In genomic region chr17:45050680-45051059, GRCh38 we compare ENCODE assay signal across 8 cellular contexts. TPM values are rescaled to one million over a fixed set of nuclear protein-coding genes. Genes with fewer than 3 reads are reported as not detected.
DNase-seq lines count a peak whose midpoint lies in the region; FAIRE-seq and TF ChIP-seq lines count a peak whose summit lies in the region.

No MANE protein-coding gene starts in this region.

- H3K36me3 ChIP-seq in KMS-11 (ENCODE audit: insufficient read depth) (no peaks in the 10 kb centered on the region), fibroblast of lung (ENCODE audit: control insufficient read depth, insufficient read depth, low read length) (no peaks in the 10 kb centered on the region), ovary (no peaks in the 10 kb centered on the region)

- H3K79me2 ChIP-seq in KMS-11 (ENCODE audit: insufficient read depth, low read depth) (peaks cover 34% of the 10 kb centered on the region), fibroblast of lung (ENCODE audit: control insufficient read depth, insufficient read depth, low read length) (peaks cover 24% of the 10 kb centered on the region)

- peak overlapping the region; percentile 60 for H3K4me3 ChIP-seq in GM12875 (ENCODE audit: low read depth, low read length)
- H3K4me3 ChIP-seq in KMS-11 (IDR thresholded peaks at IDR 0.05; ENCODE audit: insufficient read depth, low read depth, low read length), result peak overlapping the region; percentile 74
- H3K4me3 ChIP-seq in fibroblast of lung (replicated peaks in 1 of 4; ENCODE audit: control extremely low read depth in 1 of 4, insufficient read depth in 1 of 4, low read depth in 3 of 4, low read length in 4 of 4), result peak overlapping the region; percentile 51 to 76 (median 70)
- H3K4me3 ChIP-seq in ovary, result peak overlapping the region; percentile 56

- TF ChIP-seq POLR2A in ovary (IDR thresholded peaks at IDR 0.05), result no peak

- TF ChIP-seq EP300 in ovary (IDR thresholded peaks at IDR 0.05), result no peak

- peak; percentile 72 for DNase-seq in activated CD8-positive, alpha-beta memory T cell treated with anti-CD3 and anti-CD28 coated beads, Interleukin-2, amount 50 U/mL, for 48 hours
- DNase-seq in fibroblast of lung (ENCODE audit: low read depth in 2 of 2) (peak in 1 of 2 donors; percentile 35), ovary (no peak), G401 (ENCODE audit: low spot score) (no peak), HTR-8/SVneo (ENCODE audit: insufficient read length, low spot score) (no peak), NCI-H1930 (lab: John Stamatoyannopoulos, UW) (no peak)

- no peak for FAIRE-seq in HTR-8/SVneo (lab: Jason Lieb, UNC)

- H4K20me1 ChIP-seq in KMS-11 (ENCODE audit: insufficient read depth) (no peaks in the 10 kb centered on the region), fibroblast of lung (ENCODE audit: control insufficient read depth, extremely low read depth, insufficient read depth, low read length) (no peaks in the 10 kb centered on the region)

- H3K9me3 ChIP-seq in fibroblast of lung (ENCODE audit: control insufficient read depth, insufficient read depth, low read depth, low read length), result no peaks in the 10 kb centered on the region
- H3K9me3 ChIP-seq in ovary, result no peaks in the 10 kb centered on the region

- 1 to 3% (median 2%) methylated on average over 12 of the region's 12 CpGs for WGBS in ovary, 3 donors

- in situ Hi-C loops in G401 (cut with HindIII; ENCODE audit: low sequenced_read_pairs), result no loop called here

- peaks cover 18% of the 10 kb centered on the region for H3K4me1 ChIP-seq in KMS-11 (ENCODE audit: low read depth, poor library complexity, severe bottlenecking)
- peaks cover 6% of the 10 kb centered on the region for H3K4me1 ChIP-seq in fibroblast of lung (ENCODE audit: control insufficient read depth, extremely low read depth, insufficient read depth, low read length)
- peaks cover 4% of the 10 kb centered on the region for H3K4me1 ChIP-seq in ovary (ENCODE audit: insufficient read depth)

- H2AFZ ChIP-seq in KMS-11 (ENCODE audit: low read depth) (peak overlapping the region; percentile 66), fibroblast of lung (ENCODE audit: low read length) (peak overlapping the region; percentile 43)

- no peak for TF ChIP-seq CTCF in GM12875 (IDR thresholded peaks at IDR 0.05; ENCODE audit: borderline replicate concordance, insufficient read depth, low read depth, low read length)
- TF ChIP-seq CTCF in KMS-11 (conservative IDR thresholded peaks at IDR 0.05; ENCODE audit: low read depth, low read length), result no peak
- no peak for TF ChIP-seq CTCF in fibroblast of lung (conservative IDR thresholded peaks at IDR 0.05 in 1 of 2, IDR thresholded peaks at IDR 0.05 in 1 of 2; ENCODE audit: low read depth in 1 of 2, low read length in 2 of 2)
- no peak for TF ChIP-seq CTCF in ovary (IDR thresholded peaks at IDR 0.05)

- peak overlapping the region; percentile 80 for H3K27ac ChIP-seq in KMS-11
- H3K27ac ChIP-seq in fibroblast of lung (ENCODE audit: insufficient read depth, low read length), result peak overlapping the region; percentile 85
- H3K27ac ChIP-seq in ovary, result peak overlapping the region; percentile 2 to 83

- H3K4me2 ChIP-seq in KMS-11 (peak overlapping the region; percentile 88), fibroblast of lung (ENCODE audit: extremely low read depth, insufficient read depth, low read length) (peak overlapping the region; percentile 88)

- H3K9ac ChIP-seq in KMS-11 (peak overlapping the region; percentile 77), fibroblast of lung (ENCODE audit: insufficient read depth, low read length) (peak overlapping the region; percentile 84)

- no peaks in the 10 kb centered on the region for H3K27me3 ChIP-seq in KMS-11 (ENCODE audit: insufficient read depth, low read depth)
- no peaks in the 10 kb centered on the region for H3K27me3 ChIP-seq in fibroblast of lung (ENCODE audit: control insufficient read depth, insufficient read depth, low read length)
- H3K27me3 ChIP-seq in ovary, result no peaks in the 10 kb centered on the region

- intact Hi-C loops in ovary (cut with DNase I), result no loop called here

RNA-seq across cellular contexts. Expression of gene DCAKD, which starts 0.8 kb away (rescaled TPM):
- total RNA-seq in fibroblast of lung (39.8 and 41.5 TPM in 2 replicates), ovary (10 to 100 TPM; 30.9 to 62.3 (median 48.0) TPM)
- polyA plus RNA-seq in fibroblast of lung (21.8 TPM in 2 replicates), ovary (10 to 100 TPM; 19.8 to 27.0 TPM)
- 26.3 and 28.3 TPM in 2 replicates for polyA plus RNA-seq in fibroblast of lung (2012)
- 85.1 and 89.3 TPM in 2 replicates for polyA minus RNA-seq in fibroblast of lung (ENCODE audit: low replicate concordance)
- total RNA-seq in G401 (2014; rRNA removed; shearing (Covaris generic)), result 73.9 and 80.9 TPM in 2 replicates

RNA-seq across cellular contexts. Expression of gene NMT1, which starts 10.4 kb away (rescaled TPM):
- total RNA-seq in fibroblast of lung, result 73.2 and 124 TPM in 2 replicates
- polyA plus RNA-seq in fibroblast of lung, result 46.2 and 57.1 TPM in 2 replicates
- polyA plus RNA-seq in fibroblast of lung (2012), result 104 and 130 TPM in 2 replicates
- 67.8 and 173 TPM in 2 replicates for polyA minus RNA-seq in fibroblast of lung (ENCODE audit: low replicate concordance)
- total RNA-seq in ovary, result 10 to 100 TPM; 25.5 to 91.4 (median 79.3) TPM
- polyA plus RNA-seq in ovary, result 10 to 100 TPM; 23.0 to 66.5 TPM
- 117 and 153 TPM in 2 replicates for total RNA-seq in G401 (2014; rRNA removed; shearing (Covaris generic))
